ENCODE assay signal across 1 cellular context in the genomic region with DNA sequence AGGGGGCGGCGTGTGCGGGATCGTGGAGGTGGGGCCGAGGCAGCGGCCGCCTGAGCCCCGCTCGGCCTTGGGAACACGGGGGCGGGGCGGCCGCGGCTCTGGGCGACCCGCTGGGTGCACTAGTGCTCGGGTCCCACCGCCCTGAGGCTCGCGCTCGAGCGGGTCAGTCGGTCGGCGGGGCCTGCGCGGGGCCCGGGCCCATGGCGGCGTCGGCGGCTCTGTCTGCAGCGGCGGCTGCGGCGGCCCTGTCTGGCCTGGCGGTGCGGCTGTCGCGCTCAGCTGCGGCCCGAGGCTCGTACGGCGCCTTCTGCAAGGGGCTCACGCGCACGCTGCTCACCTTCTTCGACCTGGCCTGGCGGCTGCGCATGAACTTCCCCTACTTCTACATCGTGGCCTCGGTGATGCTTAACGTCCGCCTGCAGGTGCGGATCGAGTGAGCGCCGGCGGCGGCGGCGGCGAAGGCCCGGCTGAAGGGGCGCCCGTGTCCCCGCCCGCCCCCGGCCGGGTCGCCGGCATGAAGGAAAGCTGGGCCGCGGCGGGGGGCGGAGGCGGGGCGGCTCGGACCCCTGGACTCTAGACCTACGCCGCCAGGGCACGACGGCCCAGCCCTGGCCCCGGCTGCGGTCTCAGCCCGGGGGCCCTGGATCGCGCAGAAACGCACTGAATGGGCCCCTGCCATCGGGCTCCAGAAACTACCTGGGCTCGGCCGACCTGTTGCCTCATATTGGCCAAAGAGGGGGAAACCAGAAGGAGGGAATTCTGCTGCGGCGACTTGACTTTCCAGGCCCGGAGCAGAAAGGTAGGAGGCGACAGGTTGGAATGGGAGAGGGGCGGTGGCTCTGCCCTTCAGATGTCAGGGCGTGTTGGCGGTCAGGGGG.
TF ChIP-seq lines count a peak whose summit lies in the region.

TSS of gene SMIM10L2A (plus strand) at position 13 of the 878 bp plus-strand sequence. CDS start at position 201, 188 bp downstream.

TF ChIP-seq in GM23338, 12 proteins besides CTCF, POLR2A, EP300 and RAD21 (continued from another document):
- TF ChIP-seq ZNF462 (CRISPR knock-in tag; IDR thresholded peaks at IDR 0.05) (no peak), EZH2phosphoT487 (IDR thresholded peaks at IDR 0.05; ENCODE audit: unreplicated experiment) (no peak), NANOG (IDR thresholded peaks at IDR 0.05; ENCODE audit: borderline replicate concordance) (no peak)
